16 cellular contexts compared by ENCODE assay signal in genomic region chr13:110168999-110169933, GRCh38.
"Had no signal": no experiment of that assay in that cellular context is flagged by ENCODE, and none has a peak within 500 bp of the region (broad histone marks: within the 10 kb centered on the region; RNA-seq: fewer than 3 reads in every experiment).

No MANE protein-coding gene starts in this region.

- H3K4me1 ChIP-seq: adrenal gland, esophagus squamous epithelium, right atrium auricular region had no signal

- H3K4me3 ChIP-seq: adrenal gland, dorsolateral prefrontal cortex, esophagus squamous epithelium, right atrium auricular region had no signal

- H3K36me3 Mint-ChIP-seq: activated naive CD4-positive, alpha-beta T cell treated with anti-CD3 and anti-CD28 coated beads, Interleukin-2, amount 10 ng/mL, durations not matched to agents 7 days and 5 days; naive B cell had no signal

- H3K27ac ChIP-seq: adrenal gland, brain microvascular endothelial cell, dorsolateral prefrontal cortex, right atrium auricular region had no signal

- H3K27me3 Mint-ChIP-seq: activated CD4-positive, alpha-beta T cell treated with anti-CD3 and anti-CD28 coated beads, Interleukin-2, amount 10 ng/mL, durations not matched to agents 7 days and 5 days; activated naive CD4-positive, alpha-beta T cell treated with anti-CD3 and anti-CD28 coated beads, Interleukin-2, amount 10 ng/mL, durations not matched to agents 7 days and 5 days; type B pancreatic cell had no signal

- H3K27me3 ChIP-seq: adrenal gland, brain microvascular endothelial cell, right atrium auricular region had no signal

- FAIRE-seq: small intestine had no signal

- H3K27ac Mint-ChIP-seq: activated B cell treated with CpG ODN at 0.5 μM for 24 hours; activated CD4-positive, alpha-beta T cell treated with anti-CD3 and anti-CD28 coated beads, Interleukin-2, amount 10 ng/mL, durations not matched to agents 7 days and 5 days; activated naive CD4-positive, alpha-beta T cell treated with anti-CD3 and anti-CD28 coated beads, Interleukin-2, amount 10 ng/mL, durations not matched to agents 7 days and 5 days; activated T-helper 2 cell treated with anti-CD3 and anti-CD28 coated beads, Interferon-gamma antibody, Interleukin-2, Interleukin-4, amounts not matched to agents 10 μg/mL and 5 μg/mL and 100 μg/mL, durations not matched to agents 14 hours and 24 hours and 36 hours; naive B cell; type B pancreatic cell had no signal

- H3K9me3 ChIP-seq: adrenal gland, right atrium auricular region had no signal

- DNase-seq: activated B cell treated with CpG ODN at 0.5 μM for 24 hours; activated CD4-positive, alpha-beta T cell treated with anti-CD3 and anti-CD28 coated beads, Interleukin-2, amount 10 ng/mL, durations not matched to agents 7 days and 5 days; activated CD8-positive, alpha-beta memory T cell treated with anti-CD3 and anti-CD28 coated beads for 24 hours; activated naive CD4-positive, alpha-beta T cell treated with anti-CD3 and anti-CD28 coated beads, Interleukin-2, amount 10 ng/mL, durations not matched to agents 7 days and 5 days; adrenal gland; brain microvascular endothelial cell; cerebellar nuclear complex; dorsolateral prefrontal cortex; esophagus squamous epithelium; midbrain; naive B cell; small intestine had no signal

- H3K4me1 Mint-ChIP-seq: activated B cell treated with CpG ODN at 0.5 μM for 24 hours; activated CD4-positive, alpha-beta T cell treated with anti-CD3 and anti-CD28 coated beads, Interleukin-2, amount 10 ng/mL, durations not matched to agents 7 days and 5 days; activated naive CD4-positive, alpha-beta T cell treated with anti-CD3 and anti-CD28 coated beads, Interleukin-2, amount 10 ng/mL, durations not matched to agents 7 days and 5 days; naive B cell had no signal

- H3K4me3 Mint-ChIP-seq: activated B cell treated with CpG ODN at 0.5 μM for 24 hours; activated CD4-positive, alpha-beta T cell treated with anti-CD3 and anti-CD28 coated beads, Interleukin-2, amount 10 ng/mL, durations not matched to agents 7 days and 5 days; activated naive CD4-positive, alpha-beta T cell treated with anti-CD3 and anti-CD28 coated beads, Interleukin-2, amount 10 ng/mL, durations not matched to agents 7 days and 5 days; naive B cell; type B pancreatic cell had no signal

- ATAC-seq: SK-N-SH treated with all-trans-retinoic acid at 6 μM for 48 hours had no signal
